ENCODE assay signal across 13 cellular contexts in the genomic region with DNA sequence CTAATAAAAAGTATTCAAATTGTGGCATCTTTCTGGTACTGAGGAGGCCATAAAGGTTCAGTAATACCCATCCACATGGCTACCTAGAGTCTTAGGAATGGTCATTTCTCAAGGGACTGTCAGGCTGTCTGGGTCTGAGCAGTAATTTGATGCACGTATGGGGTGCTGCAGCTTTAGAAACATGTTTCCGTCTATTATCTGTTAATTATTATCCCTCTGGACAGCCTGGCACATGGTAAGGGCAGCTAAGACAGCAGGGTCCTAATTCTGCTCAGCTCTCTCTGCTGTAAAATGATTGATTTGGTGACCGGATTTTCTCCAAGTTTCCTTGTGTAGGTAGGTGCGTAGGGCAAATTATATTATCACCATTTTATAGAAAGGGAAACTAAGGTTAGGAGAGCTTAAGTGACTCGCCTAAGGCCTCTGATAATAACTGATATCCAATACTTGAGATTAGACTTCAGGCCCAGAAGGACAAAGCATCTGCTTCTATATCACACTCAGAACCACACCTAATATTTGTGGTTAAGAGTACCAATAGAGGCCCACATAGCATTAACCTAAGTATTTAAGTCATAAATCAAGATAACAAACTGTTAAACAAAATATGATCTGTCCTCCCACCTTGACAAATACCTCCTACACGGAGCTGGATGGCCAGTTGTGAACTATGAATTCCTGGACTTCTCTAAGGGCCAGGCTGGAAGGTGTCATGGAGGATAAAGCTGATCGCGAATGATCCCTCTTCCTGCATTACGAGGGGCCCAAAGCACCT. TPM values are rescaled to one million over a fixed set of nuclear protein-coding genes. Genes with fewer than 3 reads are reported as not detected.
A peak's percentile ranks its signal among the peaks of the same experiment; 100 is the strongest.
DNase-seq lines count a peak whose midpoint lies in the region; ATAC-seq and TF ChIP-seq lines count a peak whose summit lies in the region.
"Had no signal": no experiment of that assay in that cellular context is flagged by ENCODE, and none has a peak within 500 bp of the region (broad histone marks: within the 10 kb centered on the region; RNA-seq: fewer than 3 reads in every experiment).

No MANE protein-coding gene starts in this region.

- no peak for TF ChIP-seq EP300 in SK-N-SH (IDR thresholded peaks at IDR 0.05; ENCODE audit: borderline replicate concordance in 1 of 2, low read depth in 1 of 2, low read length in 1 of 2)

- H3K36me3 ChIP-seq in SK-N-SH (replicated peaks in 1 of 2; ENCODE audit: control insufficient read depth in 1 of 2, insufficient read depth in 2 of 2, low read length in 1 of 2) (peaks cover 0 to 3% of the 10 kb centered on the region in 2 experiments), Panc1 (ENCODE audit: control insufficient read depth, insufficient read depth, low read length) (no peaks in the 10 kb centered on the region), endodermal cell (ENCODE audit: control insufficient read depth, insufficient read depth, low read length) (no peaks in the 10 kb centered on the region), trophoblast cell (ENCODE audit: control insufficient read depth in 1 of 2, insufficient read depth in 2 of 2, low read length in 2 of 2) (no peaks in the 10 kb centered on the region)

- H4K12ac ChIP-seq in trophoblast cell (ENCODE audit: low read depth, low read length) = no peak overlapping the region

- peak overlapping the region; percentile 42 for H4K91ac ChIP-seq in trophoblast cell (ENCODE audit: low read depth, low read length)

- no peak for TF ChIP-seq RAD21 in SK-N-SH (IDR thresholded peaks at IDR 0.05; ENCODE audit: low read length)

- peaks cover 0 to 4% of the 10 kb centered on the region in 2 experiments; a peak in 1 of 4 replicates for H3K4me1 ChIP-seq in SK-N-SH (ENCODE audit: control insufficient read depth in 1 of 2, insufficient read depth in 2 of 2, low read depth in 1 of 2, low read length in 1 of 2)
- peaks cover 8% of the 10 kb centered on the region for H3K4me1 ChIP-seq in Panc1 (ENCODE audit: control insufficient read depth, insufficient read depth, low read length)
- H3K4me1 ChIP-seq in endodermal cell (ENCODE audit: control insufficient read depth, insufficient read depth, low read length) = peaks cover 4% of the 10 kb centered on the region
- no peaks in the 10 kb centered on the region for H3K4me1 ChIP-seq in trophoblast cell (ENCODE audit: control insufficient read depth in 1 of 2, insufficient read depth in 2 of 2, low read length in 2 of 2)

- H3K4ac ChIP-seq in trophoblast cell (ENCODE audit: low read depth, low read length) = no peak overlapping the region

- H3K4me2 ChIP-seq in SK-N-SH (0 out of 2 replicates have a peak overlapping the region, but pooled peaks have one; percentile 86), trophoblast cell (ENCODE audit: low read length) (no peak overlapping the region)

- no peak overlapping the region for H3K23ac ChIP-seq in trophoblast cell (ENCODE audit: low read length)

- peaks cover 14% of the 10 kb centered on the region for H4K20me1 ChIP-seq in SK-N-SH (ENCODE audit: insufficient read depth)

- no peak overlapping the region for H2BK5ac ChIP-seq in trophoblast cell (ENCODE audit: low read depth, low read length, poor library complexity)

- no peaks in the 10 kb centered on the region for H3K9me2 ChIP-seq in SK-N-SH

- H2AFZ ChIP-seq in SK-N-SH (ENCODE audit: low read depth) = no peak overlapping the region
- H2AFZ ChIP-seq in trophoblast cell (ENCODE audit: insufficient read depth, low read length, poor library complexity) = peak overlapping the region; percentile 23

- peaks cover 3% of the 10 kb centered on the region for H3K36me3 Mint-ChIP-seq in endodermal cell (ENCODE audit: low read depth)

- H3K27me3 Mint-ChIP-seq in endodermal cell (ENCODE audit: insufficient read depth) = peaks cover 2% of the 10 kb centered on the region

- H3K27ac Mint-ChIP-seq in endodermal cell = no peak overlapping the region

- peak overlapping the region; percentile 24 for H3K14ac ChIP-seq in trophoblast cell (ENCODE audit: low read length)

- no peak overlapping the region for H3K18ac ChIP-seq in trophoblast cell (ENCODE audit: low read length)

- TF ChIP-seq CTCF in SK-N-SH (IDR thresholded peaks at IDR 0.05) (no peak), Panc1 (IDR thresholded peaks at IDR 0.05) (no peak), endodermal cell (conservative IDR thresholded peaks at IDR 0.05) (no peak)

- no peak overlapping the region for H3K4me3 ChIP-seq in SK-N-SH (ENCODE audit: low read depth in 2 of 2, low read length in 1 of 2)
- no peak overlapping the region for H3K4me3 ChIP-seq in Panc1 (ENCODE audit: low read depth in 2 of 2, low read length in 2 of 2)
- no peak overlapping the region for H3K4me3 ChIP-seq in endodermal cell (ENCODE audit: low read length)
- no peak overlapping the region for H3K4me3 ChIP-seq in trophoblast cell (ENCODE audit: low read depth, low read length)

- BruUV-seq in Panc1 (replicated peaks; lab: Mats Ljungman, UMichigan) = no TSS peak

- peak overlapping the region; percentile 11 for H2BK12ac ChIP-seq in trophoblast cell (ENCODE audit: low read length)

- peak overlapping the region; percentile 99 for H3K4me3 Mint-ChIP-seq in endodermal cell

- CTCF ChIA-PET in SK-N-SH (lab: Yijun Ruan, JAX) = no interaction called here
- CTCF ChIA-PET in Panc1 (lab: Charles Lee) = no interaction called here

- peaks cover 24% of the 10 kb centered on the region for H3K79me1 ChIP-seq in trophoblast cell (ENCODE audit: low read length)

- no peak for DNase-seq in SK-N-SH
- DNase-seq in Panc1 (ENCODE audit: low read depth, low spot score) = no peak
- DNase-seq in endodermal cell = no peak
- peak; percentile 27 to 76 for DNase-seq in trophoblast cell
- DNase-seq in HuH-7.5 (ENCODE audit: low spot score) = no peak
- no peak for DNase-seq in DMS 273 treated with DMSO at 0.1 percent for 48 hours (lab: John Stamatoyannopoulos, UW)
- no peak for DNase-seq in NOMO-1 treated with dmso at 0.1 percent for 144 hours (lab: John Stamatoyannopoulos, UW; ENCODE audit: unreplicated experiment)
- DNase-seq: 8988T; activated naive CD4-positive, alpha-beta T cell; DMS53; NCI-H1694 treated with DMSO at 0.1 percent for 48 hours; stimulated activated CD8-positive, alpha-beta memory T cell treated with anti-CD3 and anti-CD28 coated beads, Interleukin-4, amount 100 ng/mL, for 48 hours had no signal

- POLR2A ChIA-PET in SK-N-SH (lab: Yijun Ruan, JAX) = no interaction called here
- POLR2A ChIA-PET in Panc1 (lab: Charles Lee) = no interaction called here

- H4K8ac ChIP-seq in trophoblast cell (ENCODE audit: low read depth, low read length) = peak overlapping the region; percentile 71

- 89% methylated on average over 9 of the region's 9 CpGs for WGBS in SK-N-SH (ENCODE audit: low lambda C conversion rate)
- WGBS in endodermal cell (ENCODE audit: insufficient coverage in 1 of 2, insufficient read length in 1 of 2), 2 experiments = 94 to 95% methylated on average over 4 to 9 of the region's 9 CpGs
- WGBS in trophoblast cell (ENCODE audit: extremely low coverage, insufficient coverage, insufficient read length) = no CpG with 5 or more reads among the region's 9 CpGs

- H3K27me3 ChIP-seq in SK-N-SH (ENCODE audit: insufficient read depth) (no peaks in the 10 kb centered on the region), Panc1 (ENCODE audit: control insufficient read depth, insufficient read depth, low read length) (no peaks in the 10 kb centered on the region), endodermal cell (ENCODE audit: control insufficient read depth, insufficient read depth, low read length, poor library complexity, severe bottlenecking) (no peaks in the 10 kb centered on the region), trophoblast cell (ENCODE audit: insufficient read depth, low read length) (no peaks in the 10 kb centered on the region)

- H3K9ac ChIP-seq in SK-N-SH = no peak overlapping the region
- H3K9ac ChIP-seq in endodermal cell (ENCODE audit: extremely low read depth, low read length, poor library complexity, severe bottlenecking) = no peak overlapping the region
- H3K9ac ChIP-seq in trophoblast cell (ENCODE audit: low read length) = no peak overlapping the region

- ATAC-seq in SK-N-SH treated with all-trans-retinoic acid at 6 μM for 48 hours (no peak), Panc1 (no peak)

- H3F3A ChIP-seq in SK-N-SH (replicated peaks; ENCODE audit: insufficient read depth) = peaks cover 19% of the 10 kb centered on the region

- intact Hi-C loops in Panc1 (cut with micrococcal nuclease; ENCODE audit: unreplicated experiment) = no loop called here

- H3K4me1 Mint-ChIP-seq in endodermal cell = peaks cover 3% of the 10 kb centered on the region

- in situ Hi-C loops in Panc1 (cut with HindIII; ENCODE audit: low pct_unique_long_range_greater_than_20kb, low sequenced_read_pairs) = no loop called here

- H3K27ac ChIP-seq in SK-N-SH (ENCODE audit: low read depth in 2 of 2, low read length in 1 of 2) (peak overlapping the region in 1 of 2 experiments; percentile 96; a peak in 1 of 4 replicates), Panc1 (ENCODE audit: low read length) (peak overlapping the region; percentile 46; the same call in 1 of the 2 replicates), endodermal cell (ENCODE audit: low read depth, low read length) (no peak overlapping the region), trophoblast cell (ENCODE audit: low read depth, low read length) (no peak overlapping the region)

- no peaks in the 10 kb centered on the region for H3K9me3 ChIP-seq in SK-N-SH
- H3K9me3 ChIP-seq in Panc1 (ENCODE audit: control insufficient read depth, insufficient read depth, low read depth, low read length) = no peaks in the 10 kb centered on the region
- H3K9me3 ChIP-seq in endodermal cell (ENCODE audit: control insufficient read depth, low read length) = no peaks in the 10 kb centered on the region
- no peaks in the 10 kb centered on the region for H3K9me3 ChIP-seq in trophoblast cell (ENCODE audit: insufficient read depth, low read depth, low read length)

- H2BK120ac ChIP-seq in trophoblast cell (ENCODE audit: insufficient read depth, low read length, poor library complexity) = no peak overlapping the region

- H3K9me3 Mint-ChIP-seq in endodermal cell = peaks cover 8% of the 10 kb centered on the region

- H3K79me2 ChIP-seq in SK-N-SH (ENCODE audit: insufficient read depth) (peaks cover 21% of the 10 kb centered on the region), trophoblast cell (ENCODE audit: control insufficient read depth, insufficient read depth, low read length, poor library complexity) (peaks cover 23% of the 10 kb centered on the region)

- peak overlapping the region; percentile 49 for H2AK5ac ChIP-seq in trophoblast cell (ENCODE audit: low read length)

TF ChIP-seq in SK-N-SH, 30 proteins besides CTCF, POLR2A, EP300 and RAD21 (continues in another document):
- no peak for TF ChIP-seq FOSL2 (IDR thresholded peaks at IDR 0.05; ENCODE audit: borderline replicate concordance, low read depth)

TF ChIP-seq in SK-N-SH treated with all-trans-retinoic acid at 6 μM for 48 hours, 23 proteins besides CTCF, POLR2A, EP300 and RAD21 (continues in another document):
- no peak for TF ChIP-seq TOX (CRISPR knock-in tag; IDR thresholded peaks at IDR 0.05; ENCODE audit: borderline replicate concordance)

RNA-seq across cellular contexts. Expression of gene RAP2B, which starts 2.9 kb away (rescaled TPM):
- 5.8 and 7.3 TPM in 2 replicates for polyA plus RNA-seq in SK-N-SH (2012; rRNA removed)
- polyA plus RNA-seq in SK-N-SH (2012; cell fraction: cytosol; rRNA removed) = 5.4 and 6.4 TPM in 2 replicates
- 2.3 and 2.6 TPM in 2 replicates for polyA plus RNA-seq in SK-N-SH (2012; cell fraction: nucleus; rRNA removed)
- 14.7 TPM for total RNA-seq in Panc1 (2021; ENCODE audit: unreplicated experiment)
- polyA plus RNA-seq in Panc1 (2012; ENCODE audit: insufficient read length) = 7.6 TPM
- total RNA-seq in endodermal cell = 10 to 100 TPM; 24.7 to 27.3 TPM
- 12.1 TPM for polyA plus RNA-seq in endodermal cell (2013, experiment 1 of 2)
- polyA plus RNA-seq in endodermal cell (2013, experiment 2 of 2) = 12.1 TPM
- polyA plus RNA-seq in trophoblast cell (2013) = 12.1 and 13.1 TPM in 2 replicates

Comparison
In these comparisons a context has a peak if more than half of its experiments do, and no peak if none do; other contexts are left out.
1. DNase-seq: peak in trophoblast cell (2 of 2); none in SK-N-SH (single experiment), Panc1 (single experiment), endodermal cell (single experiment), HuH-7.5 (single experiment), DMS 273 treated with DMSO at 0.1 percent for 48 hours (single experiment) and NOMO-1 treated with dmso at 0.1 percent for 144 hours (single experiment).